ENCODE assay signal across 20 cellular contexts in genomic region chr1:19804786-19805390, GRCh38. TPM values are rescaled to one million over a fixed set of nuclear protein-coding genes. Genes with fewer than 3 reads are reported as not detected.
A peak's percentile ranks its signal among the peaks of the same experiment; 100 is the strongest.
DNase-seq lines count a peak whose midpoint lies in the region; ATAC-seq and TF ChIP-seq lines count a peak whose summit lies in the region.
"Had no signal": no experiment of that assay in that cellular context is flagged by ENCODE, and none has a peak within 500 bp of the region (broad histone marks: within the 10 kb centered on the region; RNA-seq: fewer than 3 reads in every experiment).

No MANE protein-coding gene starts in this region.

- peaks cover 6% of the 10 kb centered on the region for H3K9me3 Mint-ChIP-seq in osteocyte (ENCODE audit: unreplicated experiment)
- H3K9me3 Mint-ChIP-seq in activated naive CD4-positive, alpha-beta T cell treated with anti-CD3 and anti-CD28 coated beads, Interleukin-2, amount 10 ng/mL, durations not matched to agents 7 days and 5 days = no peaks in the 10 kb centered on the region
- H3K9me3 Mint-ChIP-seq: CD4-positive, CD25-positive, alpha-beta regulatory T cell had no signal

- H3K36me3 ChIP-seq in adipocyte (ENCODE audit: control insufficient read depth, insufficient read depth, low read length, severe bottlenecking) = no peaks in the 10 kb centered on the region
- H3K36me3 ChIP-seq in kidney epithelial cell (ENCODE audit: control insufficient read depth, insufficient read depth, low read length) = no peaks in the 10 kb centered on the region
- H3K36me3 ChIP-seq: HAP-1 had no signal

- no peak for ATAC-seq in GM18505 (IDR thresholded peaks at IDR 0.05; ENCODE audit: unreplicated experiment)
- no peak for ATAC-seq in HG02981 (IDR thresholded peaks at IDR 0.05; ENCODE audit: unreplicated experiment)
- ATAC-seq: A549 had no signal

- H3K4me3 ChIP-seq in adipocyte (ENCODE audit: low read length) = no peak overlapping the region
- no peak overlapping the region for H3K4me3 ChIP-seq in kidney epithelial cell (ENCODE audit: low read depth, low read length)
- H3K4me3 ChIP-seq: A549, HAP-1 had no signal

- H3K9me3 ChIP-seq in adipocyte (ENCODE audit: control insufficient read depth, low read length) = peaks cover 4% of the 10 kb centered on the region
- H3K9me3 ChIP-seq: A549, HAP-1 had no signal

- H3K36me3 Mint-ChIP-seq in osteocyte (ENCODE audit: unreplicated experiment) = no peaks in the 10 kb centered on the region
- peaks cover 3% of the 10 kb centered on the region for H3K36me3 Mint-ChIP-seq in activated naive CD4-positive, alpha-beta T cell treated with anti-CD3 and anti-CD28 coated beads, Interleukin-2, amount 10 ng/mL, durations not matched to agents 7 days and 5 days
- H3K36me3 Mint-ChIP-seq: CD4-positive, CD25-positive, alpha-beta regulatory T cell had no signal

- CTCF ChIA-PET in activated naive CD4-positive, alpha-beta T cell treated with anti-CD3 and anti-CD28 coated beads, Interleukin-2, amount 10 ng/mL, durations not matched to agents 7 days and 5 days (lab: Charles Lee) = interaction anchor here (0.6 kb wide), 1 partner anchor 50 kb away, joined by 4 read pairs; no protein-coding TSS in a partner anchor

- peak overlapping the region; percentile 58 for H3K27ac Mint-ChIP-seq in osteocyte (ENCODE audit: unreplicated experiment)
- H3K27ac Mint-ChIP-seq in activated naive CD4-positive, alpha-beta T cell treated with anti-CD3 and anti-CD28 coated beads, Interleukin-2, amount 10 ng/mL, durations not matched to agents 7 days and 5 days = no peak overlapping the region
- H3K27ac Mint-ChIP-seq: CD4-positive, CD25-positive, alpha-beta regulatory T cell had no signal

- H3K27me3 Mint-ChIP-seq in osteocyte (ENCODE audit: unreplicated experiment) = no peaks in the 10 kb centered on the region
- H3K27me3 Mint-ChIP-seq in activated naive CD4-positive, alpha-beta T cell treated with anti-CD3 and anti-CD28 coated beads, Interleukin-2, amount 10 ng/mL, durations not matched to agents 7 days and 5 days = peaks cover 34% of the 10 kb centered on the region

- H3K4me1 Mint-ChIP-seq in osteocyte (ENCODE audit: unreplicated experiment) = peaks cover 14% of the 10 kb centered on the region
- H3K4me1 Mint-ChIP-seq in activated naive CD4-positive, alpha-beta T cell treated with anti-CD3 and anti-CD28 coated beads, Interleukin-2, amount 10 ng/mL, durations not matched to agents 7 days and 5 days = peaks cover 14% of the 10 kb centered on the region

- no peak overlapping the region for H3K4me3 Mint-ChIP-seq in osteocyte (ENCODE audit: unreplicated experiment)
- no peak overlapping the region for H3K4me3 Mint-ChIP-seq in activated naive CD4-positive, alpha-beta T cell treated with anti-CD3 and anti-CD28 coated beads, Interleukin-2, amount 10 ng/mL, durations not matched to agents 7 days and 5 days

- in situ Hi-C loops in ACHN (cut with HindIII; ENCODE audit: low pct_ligation_motif_present, low pct_unique_long_range_greater_than_20kb, low sequenced_read_pairs) = no loop called here

- peaks cover 25% of the 10 kb centered on the region for H3K4me1 ChIP-seq in adipocyte (ENCODE audit: control insufficient read depth, insufficient read depth, low read length)

- TF ChIP-seq CTCF in kidney epithelial cell (IDR thresholded peaks at IDR 0.05; ENCODE audit: insufficient read depth, low read length, poor library complexity, severe bottlenecking) = no peak
- TF ChIP-seq CTCF in osteocyte (IDR thresholded peaks at IDR 0.05) = no peak

- TF ChIP-seq POLR2A in GM18505 (IDR thresholded peaks at IDR 0.05; ENCODE audit: borderline replicate concordance, extremely low read depth, insufficient read depth, insufficient read length) = no peak

- peak; percentile 8 for DNase-seq in ACHN
- DNase-seq in adipocyte (ENCODE audit: low read depth) = no peak
- peak; percentile 70 for DNase-seq in kidney epithelial cell (ENCODE audit: low read depth)
- DNase-seq in osteocyte (ENCODE audit: extremely low spot score, unreplicated experiment) = no peak
- no peak for DNase-seq in NCI-H446 treated with DMSO at 0.1 percent for 48 hours (lab: John Stamatoyannopoulos, UW)
- no peak for DNase-seq in activated naive CD4-positive, alpha-beta T cell treated with anti-CD3 and anti-CD28 coated beads, Interleukin-2, amount 10 ng/mL, durations not matched to agents 7 days and 5 days
- DNase-seq: CD4-positive, CD25-positive, alpha-beta regulatory T cell; DND-41; GDM1; IMR-90; Kasumi-1; NCI-H1417 treated with DMSO at 0.1 percent for 48 hours; NCI-H2029 treated with DMSO at 0.1 percent for 48 hours; NCI-H2227 treated with DMSO at 0.1 percent for 48 hours; NCI-H69; SHP77 treated with DMSO at 0.1 percent for 48 hours had no signal

- H3K9ac ChIP-seq in adipocyte (ENCODE audit: low read length) = peak overlapping the region; percentile 51

- H3K27me3 ChIP-seq in adipocyte (replicated peaks; ENCODE audit: control insufficient read depth, insufficient read depth, low read length) (no peaks in the 10 kb centered on the region), kidney epithelial cell (ENCODE audit: control insufficient read depth, insufficient read depth, low read length) (no peaks in the 10 kb centered on the region)

RNA-seq across cellular contexts. Expression of gene TMCO4, which starts 5.2 kb away (rescaled TPM):
- total RNA-seq in kidney epithelial cell = 11.8 and 13.0 TPM in 2 replicates
- total RNA-seq in osteocyte = 12.1 and 14.3 TPM in 2 replicates

RNA-seq across cellular contexts. Expression of gene RNF186, which starts 10.2 kb away (rescaled TPM):
- total RNA-seq in kidney epithelial cell = not detected in 2 replicates
- not detected in 2 replicates for total RNA-seq in osteocyte
- total RNA-seq: CD4-positive, CD25-positive, alpha-beta regulatory T cell; IMR-90 had no signal

Comparison
In these comparisons a context has a peak if more than half of its experiments do, and no peak if none do; other contexts are left out.
1. DNase-seq: peak in ACHN (single experiment) and kidney epithelial cell (single experiment); none in adipocyte (single experiment), osteocyte (single experiment), NCI-H446 treated with DMSO at 0.1 percent for 48 hours (single experiment) and activated naive CD4-positive, alpha-beta T cell treated with anti-CD3 and anti-CD28 coated beads, Interleukin-2, amount 10 ng/mL, durations not matched to agents 7 days and 5 days (single experiment).